ENCODE assay signal across 8 cellular contexts in genomic region chr7:120337308-120337907, GRCh38.
DNase-seq lines count a peak whose midpoint lies in the region; ATAC-seq and TF ChIP-seq lines count a peak whose summit lies in the region.

No MANE protein-coding gene starts in this region.

- H3K9me3 Mint-ChIP-seq in CD4-positive, alpha-beta memory T cell, result peaks cover 0 to 4% (median under 1%) of the 10 kb centered on the region in 8 donors

- no peaks in the 10 kb centered on the region for H3K36me3 ChIP-seq in BE2C
- H3K36me3 ChIP-seq in osteoblast (ENCODE audit: insufficient read depth, low read length), result no peaks in the 10 kb centered on the region
- no peaks in the 10 kb centered on the region for H3K36me3 ChIP-seq in CD4-positive, alpha-beta memory T cell (ENCODE audit: insufficient read depth, low read length)
- H3K36me3 ChIP-seq in tibial nerve, result no peaks in the 10 kb centered on the region

- no peak overlapping the region for H3K4me3 Mint-ChIP-seq in CD4-positive, alpha-beta memory T cell

- H3K36me3 Mint-ChIP-seq in CD4-positive, alpha-beta memory T cell, result no peaks in the 10 kb centered on the region

- no peaks in the 10 kb centered on the region for H3K27me3 ChIP-seq in BE2C
- H3K27me3 ChIP-seq in osteoblast (ENCODE audit: insufficient read depth, low read length), result no peaks in the 10 kb centered on the region
- no peaks in the 10 kb centered on the region for H3K27me3 ChIP-seq in CD4-positive, alpha-beta memory T cell (ENCODE audit: insufficient read depth, low read length)
- no peaks in the 10 kb centered on the region for H3K27me3 ChIP-seq in tibial nerve

- CTCF ChIA-PET in CD4-positive, alpha-beta memory T cell (lab: Charles Lee; ENCODE audit: partially characterized antibody), result no interaction called here

- no peaks in the 10 kb centered on the region for H4K20me1 ChIP-seq in osteoblast (ENCODE audit: insufficient read depth, low read length)

- no peak overlapping the region for H3K27ac Mint-ChIP-seq in CD4-positive, alpha-beta memory T cell

- no peak for TF ChIP-seq POLR2A in tibial nerve (IDR thresholded peaks at IDR 0.05)

- no peaks in the 10 kb centered on the region for H3K9me3 ChIP-seq in BE2C
- no peaks in the 10 kb centered on the region for H3K9me3 ChIP-seq in osteoblast (ENCODE audit: low read depth, low read length)
- H3K9me3 ChIP-seq in CD4-positive, alpha-beta memory T cell (ENCODE audit: control insufficient read depth in 1 of 2, low read length in 2 of 2), result no peaks in the 10 kb centered on the region
- H3K9me3 ChIP-seq in tibial nerve, result no peaks in the 10 kb centered on the region

- peak; percentile 50 for TF ChIP-seq CTCF in BE2C (IDR thresholded peaks at IDR 0.05; ENCODE audit: low read depth, low read length)
- TF ChIP-seq CTCF in osteoblast (IDR thresholded peaks at IDR 0.05; ENCODE audit: extremely low read depth, low read depth, low read length), result peak; percentile 7
- TF ChIP-seq CTCF in tibial nerve (IDR thresholded peaks at IDR 0.05), result peak in 1 of 5 experiments; percentile 13

- no peak overlapping the region for H3K27ac ChIP-seq in osteoblast (ENCODE audit: low read depth, low read length)
- H3K27ac ChIP-seq in CD4-positive, alpha-beta memory T cell (ENCODE audit: low read depth, low read length), result no peak overlapping the region
- no peak overlapping the region for H3K27ac ChIP-seq in tibial nerve
- H3K27ac ChIP-seq in caudate nucleus (ENCODE audit: low read depth, low read length), result no peak overlapping the region

- no peaks in the 10 kb centered on the region for H3K27me3 Mint-ChIP-seq in CD4-positive, alpha-beta memory T cell

- H3K79me2 ChIP-seq in osteoblast (ENCODE audit: insufficient read depth, low read length), result no peaks in the 10 kb centered on the region

- WGBS in tibial nerve, 2 donors, result 46 to 47% methylated on average over 1 of the region's 1 CpG

- POLR2A ChIA-PET in CD4-positive, alpha-beta memory T cell (lab: Charles Lee; ENCODE audit: partially characterized antibody), result no interaction called here

- intact Hi-C loops in CD4-positive, alpha-beta memory T cell (cut with micrococcal nuclease), result no loop called here

- ATAC-seq in GM19324 (IDR thresholded peaks at IDR 0.05; ENCODE audit: low FRiP score, unreplicated experiment) (peak; percentile 34), HG03565 (IDR thresholded peaks at IDR 0.05; ENCODE audit: unreplicated experiment) (peak; percentile 52)

- no peak overlapping the region for H3K4me2 ChIP-seq in osteoblast (ENCODE audit: insufficient read depth, low read length)

- no peak overlapping the region for H2AFZ ChIP-seq in osteoblast (ENCODE audit: low read length)

- no peak for TF ChIP-seq EP300 in tibial nerve (IDR thresholded peaks at IDR 0.05)

- DNase-seq in BE2C (no peak), amniotic epithelial cell (ENCODE audit: low read depth) (peak; percentile 31), osteoblast (ENCODE audit: insufficient read length, low spot score, missing footprints) (peak; percentile 6), tibial nerve (ENCODE audit: low spot score in 2 of 2) (no peak), caudate nucleus (lab: John Stamatoyannopoulos, UW) (no peak)
- DNase-seq in CD4-positive, alpha-beta memory T cell, result no peak

- H3K4me3 ChIP-seq in BE2C (ENCODE audit: low read depth, low read length) (no peak overlapping the region), osteoblast (ENCODE audit: insufficient read depth, low read length) (no peak overlapping the region), tibial nerve (no peak overlapping the region)
- H3K4me3 ChIP-seq in CD4-positive, alpha-beta memory T cell (ENCODE audit: low read length in 2 of 2), result no peak overlapping the region

- no peaks in the 10 kb centered on the region for H3K4me1 Mint-ChIP-seq in CD4-positive, alpha-beta memory T cell

- H3K4me1 ChIP-seq in BE2C, result no peaks in the 10 kb centered on the region
- H3K4me1 ChIP-seq in osteoblast (ENCODE audit: insufficient read depth, low read length), result no peaks in the 10 kb centered on the region
- H3K4me1 ChIP-seq in CD4-positive, alpha-beta memory T cell (ENCODE audit: insufficient read depth, low read length), result no peaks in the 10 kb centered on the region
- no peaks in the 10 kb centered on the region for H3K4me1 ChIP-seq in tibial nerve

Comparison
In these comparisons a context has a peak if more than half of its experiments do, and no peak if none do; other contexts are left out.
1. DNase-seq: peak in amniotic epithelial cell (single experiment) and osteoblast (single experiment); none in BE2C (single experiment), CD4-positive, alpha-beta memory T cell (0 of 5), tibial nerve (0 of 2) and caudate nucleus (0 of 61).